Comparison of ENCODE assay signal across 8 cellular contexts in the genomic region with DNA sequence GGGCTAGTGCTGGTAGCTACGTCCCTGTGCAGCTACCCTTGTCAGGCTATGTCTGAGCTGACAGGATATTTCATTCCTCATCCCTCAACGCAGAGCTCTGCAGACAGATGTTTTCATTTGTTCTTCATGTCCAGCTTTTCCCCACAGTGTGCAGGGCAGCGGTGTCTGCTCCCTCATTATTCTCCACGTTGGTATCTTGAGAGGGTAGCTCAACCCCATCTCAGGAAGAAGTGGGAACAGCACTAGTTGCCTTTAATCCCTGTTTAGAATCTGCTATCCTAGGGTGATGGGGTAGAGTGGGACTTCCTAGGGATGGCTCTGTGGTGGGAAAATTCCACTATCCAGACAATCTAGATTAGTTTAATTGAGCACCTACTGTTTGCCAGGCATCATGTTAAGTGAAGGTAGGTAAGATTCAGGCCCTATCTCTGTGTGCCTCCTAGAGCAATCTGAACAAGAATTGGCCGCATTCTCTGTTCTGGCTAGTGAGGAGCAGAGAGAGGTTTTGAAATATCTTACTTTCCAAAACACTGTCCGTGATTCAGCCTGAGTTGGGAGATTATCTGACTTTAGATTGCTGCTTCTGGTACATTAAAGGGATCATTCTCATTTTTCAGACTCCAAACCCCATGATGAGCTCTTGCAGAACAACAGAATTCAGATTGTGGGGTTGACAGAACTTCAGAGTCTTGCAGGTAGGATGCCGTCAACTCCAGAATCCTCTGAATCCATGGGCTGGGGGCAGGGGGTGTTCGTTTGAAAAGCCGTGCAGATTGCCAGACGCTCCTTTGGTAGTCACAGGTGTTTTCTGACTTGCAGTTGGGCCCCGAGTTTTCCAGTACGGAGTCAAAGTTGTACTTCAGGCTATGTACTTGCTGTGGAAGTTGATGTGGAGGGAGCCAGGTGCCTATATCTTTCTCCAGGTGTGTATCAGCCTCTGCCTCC. TPM values are rescaled to one million over a fixed set of nuclear protein-coding genes. Genes with fewer than 3 reads are reported as not detected.
DNase-seq lines count a peak whose midpoint lies in the region; TF ChIP-seq lines count a peak whose summit lies in the region.

No MANE protein-coding gene starts in this region.

- H3K4me3 Mint-ChIP-seq in osteocyte (ENCODE audit: unreplicated experiment) = peak overlapping the region; percentile 92

- H3K4me1 Mint-ChIP-seq in osteocyte (ENCODE audit: unreplicated experiment) = peaks cover 16% of the 10 kb centered on the region

- H3K27ac Mint-ChIP-seq in osteocyte (ENCODE audit: unreplicated experiment) = peak overlapping the region; percentile 88

- TF ChIP-seq CTCF in DOHH2 (IDR thresholded peaks at IDR 0.05; ENCODE audit: low read depth, low read length, poor library complexity, severe bottlenecking) = no peak
- TF ChIP-seq CTCF in OCI-LY1 (IDR thresholded peaks at IDR 0.05; ENCODE audit: low read length) = no peak
- no peak for TF ChIP-seq CTCF in epithelial cell of proximal tubule (conservative IDR thresholded peaks at IDR 0.05; ENCODE audit: low read depth, low read length)
- no peak for TF ChIP-seq CTCF in osteocyte (IDR thresholded peaks at IDR 0.05)

- H3K9ac ChIP-seq in OCI-LY1 (ENCODE audit: low read length) = peak overlapping the region; percentile 79

- no peaks in the 10 kb centered on the region for H3F3A ChIP-seq in DOHH2 (ENCODE audit: control insufficient read depth, insufficient read depth)
- H3F3A ChIP-seq in OCI-LY1 (ENCODE audit: insufficient read depth, low read length) = no peaks in the 10 kb centered on the region

- H3K79me2 ChIP-seq in DOHH2 (ENCODE audit: control insufficient read depth, low read length) (peaks cover 36% of the 10 kb centered on the region), OCI-LY1 (ENCODE audit: insufficient read depth, low read length) (no peaks in the 10 kb centered on the region; the same call in 1 of the 2 replicates)

- H4K20me1 ChIP-seq in DOHH2 (ENCODE audit: control insufficient read depth, insufficient read depth, low read depth, low read length) = no peaks in the 10 kb centered on the region
- H4K20me1 ChIP-seq in OCI-LY1 (ENCODE audit: insufficient read depth, low read length) = no peaks in the 10 kb centered on the region

- H3K9me3 ChIP-seq in DOHH2 (ENCODE audit: control insufficient read depth, insufficient read depth, low read length) = no peaks in the 10 kb centered on the region
- H3K9me3 ChIP-seq in OCI-LY1 (ENCODE audit: low read length) = no peaks in the 10 kb centered on the region

- peaks cover 12% of the 10 kb centered on the region for H3K36me3 Mint-ChIP-seq in osteocyte (ENCODE audit: unreplicated experiment)

- H3K27ac ChIP-seq in DOHH2 (ENCODE audit: low read depth, low read length) (peak overlapping the region; percentile 49), OCI-LY1 (ENCODE audit: low read depth, low read length, poor library complexity, severe bottlenecking) (peak overlapping the region; percentile 42)

- H3K9me3 Mint-ChIP-seq in osteocyte (ENCODE audit: unreplicated experiment) = no peaks in the 10 kb centered on the region

- peaks cover 20% of the 10 kb centered on the region for H3K4me1 ChIP-seq in DOHH2 (ENCODE audit: control insufficient read depth, low read length)
- H3K4me1 ChIP-seq in OCI-LY1 (ENCODE audit: insufficient read depth, low read length, severe bottlenecking) = peaks cover 17% of the 10 kb centered on the region

- no peaks in the 10 kb centered on the region for H3K9me2 ChIP-seq in DOHH2 (replicated peaks; ENCODE audit: control insufficient read depth, low read length)
- no peaks in the 10 kb centered on the region for H3K9me2 ChIP-seq in OCI-LY1 (ENCODE audit: low read depth, low read length)

- H3K4me3 ChIP-seq in DOHH2 (ENCODE audit: low read length) = peak overlapping the region; percentile 73
- H3K4me3 ChIP-seq in OCI-LY1 (ENCODE audit: low read depth, low read length, poor library complexity, severe bottlenecking) = peak overlapping the region; percentile 79
- peak overlapping the region; percentile 87 for H3K4me3 ChIP-seq in epithelial cell of proximal tubule (ENCODE audit: low read depth, low read length)

- 0 out of 2 replicates have a peak, but pooled peaks cover 5% of the 10 kb centered on the region for H3K27me3 ChIP-seq in DOHH2 (ENCODE audit: control insufficient read depth, low read length)
- H3K27me3 ChIP-seq in OCI-LY1 (ENCODE audit: insufficient read depth, low read length) = no peaks in the 10 kb centered on the region

- H3K27me3 Mint-ChIP-seq in osteocyte (ENCODE audit: unreplicated experiment) = peaks cover 5% of the 10 kb centered on the region

- H3K4me2 ChIP-seq in DOHH2 (ENCODE audit: low read length) (peak overlapping the region; percentile 71), OCI-LY1 (ENCODE audit: low read length) (peak overlapping the region; percentile 97)

- peaks cover 29% of the 10 kb centered on the region for H3K36me3 ChIP-seq in DOHH2 (ENCODE audit: control insufficient read depth, low read length)
- H3K36me3 ChIP-seq in OCI-LY1 (ENCODE audit: insufficient read depth, low read length) = peaks cover 29% of the 10 kb centered on the region

- DNase-seq in epithelial cell of proximal tubule (ENCODE audit: low read depth) (no peak), osteocyte (ENCODE audit: extremely low spot score, unreplicated experiment) (no peak), NCI-H345 (lab: John Stamatoyannopoulos, UW) (no peak)
- DNase-seq in activated CD4-positive, CD25-positive, alpha-beta regulatory T cell (lab: John Stamatoyannopoulos, UW) = no peak
- no peak for DNase-seq in stimulated activated CD8-positive, alpha-beta memory T cell treated with anti-CD3 and anti-CD28 coated beads, Interleukin-4, amount 100 ng/mL, for 48 hours
- no peak for DNase-seq in activated CD4-positive, CD25-positive, alpha-beta regulatory T cell treated with anti-CD3 and anti-CD28 coated beads, Interleukin-2, amount 50 U/mL, for 72 hours

- H2AFZ ChIP-seq in OCI-LY1 (ENCODE audit: low read length) = no peak overlapping the region

RNA-seq across cellular contexts. Expression of a gene that starts 1.0 kb away (rescaled TPM):
- total RNA-seq in epithelial cell of proximal tubule (21.9 and 31.9 TPM in 2 replicates), osteocyte (31.6 and 36.5 TPM in 2 replicates)

RNA-seq across cellular contexts. Expression of a gene that starts 6.8 kb away (rescaled TPM):
- total RNA-seq in epithelial cell of proximal tubule (not detected in 2 replicates), osteocyte (not detected in 2 replicates)

RNA-seq across cellular contexts. Expression of a gene that starts 25.0 kb away (rescaled TPM):
- total RNA-seq in epithelial cell of proximal tubule = 9.4 and 34.4 TPM in 2 replicates
- total RNA-seq in osteocyte = 9.3 and 9.9 TPM in 2 replicates

RNA-seq across cellular contexts. Expression of a gene that starts 38.9 kb away (rescaled TPM):
- 15.8 and 25.6 TPM in 2 replicates for total RNA-seq in epithelial cell of proximal tubule
- 16.8 and 19.9 TPM in 2 replicates for total RNA-seq in osteocyte
